In genomic region chr5:32027717-32028321, GRCh38 we compare ENCODE assay signal across 8 cellular contexts.
A peak's percentile ranks its signal among the peaks of the same experiment; 100 is the strongest.
DNase-seq lines count a peak whose midpoint lies in the region; ATAC-seq and TF ChIP-seq lines count a peak whose summit lies in the region.

No MANE protein-coding gene starts in this region.

- H3K27ac ChIP-seq in RWPE2 (ENCODE audit: poor library complexity, severe bottlenecking), result peak overlapping the region; percentile 92

- peaks cover 28% of the 10 kb centered on the region for H3K27me3 Mint-ChIP-seq in nephron (ENCODE audit: low read depth)

- no peaks in the 10 kb centered on the region for H3K9me3 ChIP-seq in RWPE2 (ENCODE audit: severe bottlenecking)

- H3K36me3 Mint-ChIP-seq in nephron (ENCODE audit: low read depth), result no peaks in the 10 kb centered on the region

- H3K36me3 ChIP-seq in RWPE2 (ENCODE audit: low read depth), result no peaks in the 10 kb centered on the region

- no peaks in the 10 kb centered on the region for H3K27me3 ChIP-seq in RWPE2 (ENCODE audit: insufficient read depth, poor library complexity, severe bottlenecking)

- peaks cover 58% of the 10 kb centered on the region for H3K4me1 ChIP-seq in RWPE2 (ENCODE audit: insufficient read depth, poor library complexity, severe bottlenecking)

- ATAC-seq in RWPE2 (ENCODE audit: low read depth) (peak; percentile 87), GM19351 (IDR thresholded peaks at IDR 0.05; ENCODE audit: unreplicated experiment) (no peak)

- DNase-seq in Daoy (ENCODE audit: low read depth) (peak; percentile 87), RWPE2 (ENCODE audit: low spot score) (no peak), fibroblast of mammary gland (ENCODE audit: low read depth) (peak; percentile 100), NCI-H345 treated with DMSO at 0.1 percent for 48 hours (lab: John Stamatoyannopoulos, UW; ENCODE audit: unreplicated experiment) (no peak), NCI-H526 treated with DMSO at 0.1 percent for 48 hours (lab: John Stamatoyannopoulos, UW) (no peak), NCI-H2081 (lab: John Stamatoyannopoulos, UW) (no peak)

- TF ChIP-seq CTCF in RWPE2 (IDR thresholded peaks at IDR 0.05; ENCODE audit: poor library complexity, severe bottlenecking) (no peak), fibroblast of mammary gland (conservative IDR thresholded peaks at IDR 0.05; ENCODE audit: control insufficient read depth, insufficient read depth, low read depth, low read length) (no peak), nephron (IDR thresholded peaks at IDR 0.05; ENCODE audit: unreplicated experiment in 3 of 3) (no peak)

- H3K27ac Mint-ChIP-seq in nephron, result peak overlapping the region; percentile 51 to 84 (median 60)

- peaks cover 34% of the 10 kb centered on the region for H3K4me1 Mint-ChIP-seq in nephron

- H3K4me3 ChIP-seq in RWPE2 (ENCODE audit: severe bottlenecking) (no peak overlapping the region), fibroblast of mammary gland (ENCODE audit: control insufficient read depth, low read depth, low read length) (no peak overlapping the region)

- no peaks in the 10 kb centered on the region for H3K9me3 Mint-ChIP-seq in nephron

- peak overlapping the region; percentile 5 to 50 (median 9) for H3K4me3 Mint-ChIP-seq in nephron

Comparison
In these comparisons a context has a peak if more than half of its experiments do, and no peak if none do; other contexts are left out.
1. DNase-seq: peak in Daoy (single experiment) and fibroblast of mammary gland (single experiment); none in RWPE2 (single experiment), NCI-H345 treated with DMSO at 0.1 percent for 48 hours (single experiment), NCI-H526 treated with DMSO at 0.1 percent for 48 hours (single experiment) and NCI-H2081 (0 of 2).